In the genomic region with DNA sequence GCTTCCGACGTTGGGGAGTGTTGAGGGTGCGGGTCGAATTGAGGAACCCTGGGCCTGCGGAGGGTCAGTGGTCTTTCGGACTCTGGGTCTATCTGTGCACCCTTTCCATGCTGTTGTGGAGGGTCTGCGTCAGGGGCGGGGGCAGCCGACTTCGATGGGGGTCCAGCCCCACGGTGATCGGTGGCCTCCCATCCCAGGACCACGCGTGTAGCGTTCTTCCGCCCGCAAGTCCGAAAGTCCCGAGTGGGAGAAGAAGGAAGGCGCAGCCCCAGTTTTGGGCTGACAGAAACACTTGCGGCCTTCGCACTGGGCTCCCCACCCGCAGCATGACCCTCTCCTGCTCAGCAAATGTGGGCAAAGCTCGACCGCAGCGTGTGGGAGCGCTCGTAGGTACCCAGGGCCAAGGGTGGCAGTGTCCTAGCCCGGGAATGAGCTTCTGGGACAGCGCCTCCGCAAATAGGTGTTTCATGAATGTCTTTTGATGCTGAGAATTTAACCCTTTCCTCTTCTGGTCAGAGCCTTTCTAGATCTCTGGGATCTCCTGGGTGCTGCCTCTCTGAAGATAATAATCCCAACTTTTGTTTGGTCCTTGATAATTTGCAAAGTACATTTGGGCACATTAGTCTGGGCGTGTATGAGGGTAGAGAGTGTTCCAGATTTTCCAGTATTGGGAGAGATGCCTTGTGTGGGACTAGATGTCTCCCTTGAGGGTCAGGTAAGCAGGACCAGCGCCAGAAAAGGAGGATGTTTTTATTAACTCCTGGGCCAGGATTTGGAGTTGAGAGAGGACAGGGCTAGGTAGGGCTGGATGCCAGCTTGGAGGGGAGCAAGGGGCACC, we compare ENCODE assay signal across 12 cellular contexts. TPM values are rescaled to one million over a fixed set of nuclear protein-coding genes. Genes with fewer than 3 reads are reported as not detected.
A peak's percentile ranks its signal among the peaks of the same experiment; 100 is the strongest.
DNase-seq lines count a peak whose midpoint lies in the region; ATAC-seq and TF ChIP-seq lines count a peak whose summit lies in the region.
"Had no signal": no experiment of that assay in that cellular context is flagged by ENCODE, and none has a peak within 500 bp of the region (broad histone marks: within the 10 kb centered on the region; RNA-seq: fewer than 3 reads in every experiment).

No MANE protein-coding gene starts in this region.

- H3K4me1 ChIP-seq in A673 (ENCODE audit: insufficient read depth, low read length, poor library complexity, severe bottlenecking) (peaks cover 52% of the 10 kb centered on the region), adipocyte (ENCODE audit: control insufficient read depth, insufficient read depth, low read length) (peaks cover 21% of the 10 kb centered on the region), mesodermal cell (ENCODE audit: control insufficient read depth, insufficient read depth, low read length, poor library complexity, severe bottlenecking) (peaks cover 33% of the 10 kb centered on the region)

- no peak overlapping the region for H3K9ac ChIP-seq in adipocyte (ENCODE audit: low read length)

- H3K9me3 ChIP-seq in A673 (ENCODE audit: low read depth, low read length, poor library complexity, severe bottlenecking), result no peaks in the 10 kb centered on the region
- no peaks in the 10 kb centered on the region for H3K9me3 ChIP-seq in adipocyte (ENCODE audit: control insufficient read depth, low read length)
- H3K9me3 ChIP-seq in mesodermal cell (ENCODE audit: control insufficient read depth, low read length), result no peaks in the 10 kb centered on the region

- CTCF ChIA-PET in A673 (lab: Charles Lee) (no interaction called here), HEK293T (lab: Yijun Ruan, JAX) (no interaction called here)

- no TSS peak for BruUV-seq in A673 (replicated peaks; lab: Mats Ljungman, UMichigan)

- peaks cover 66% of the 10 kb centered on the region for H3K27me3 ChIP-seq in A673 (replicated peaks; ENCODE audit: insufficient read depth, low read depth, low read length, poor library complexity)
- H3K27me3 ChIP-seq in H7 (ENCODE audit: control insufficient read depth, insufficient read depth, low read length), result peaks cover 99% of the 10 kb centered on the region
- peaks cover 68% of the 10 kb centered on the region for H3K27me3 ChIP-seq in adipocyte (replicated peaks; ENCODE audit: control insufficient read depth, insufficient read depth, low read length)

- ATAC-seq in HG03571 (IDR thresholded peaks at IDR 0.05; ENCODE audit: unreplicated experiment) (no peak), GM19455 (IDR thresholded peaks at IDR 0.05; ENCODE audit: unreplicated experiment) (no peak)

- peak overlapping the region; percentile 23 for H3K4me3 ChIP-seq in A673 (ENCODE audit: low read depth, low read length, poor library complexity, severe bottlenecking)
- H3K4me3 ChIP-seq in H7 (ENCODE audit: insufficient read depth, low read depth, low read length), result peak overlapping the region; percentile 41; the same call in 1 of the 2 replicates
- H3K4me3 ChIP-seq in adipocyte (ENCODE audit: low read length), result peak overlapping the region; percentile 52
- peak overlapping the region; percentile 38 for H3K4me3 ChIP-seq in mesodermal cell (ENCODE audit: extremely low read depth, insufficient read depth, low read length, poor library complexity, severe bottlenecking)

- DNase-seq in A673 (ENCODE audit: low spot score) (no peak), H7 (peak; percentile 72), adipocyte (ENCODE audit: low read depth) (no peak), amniotic stem cell (lab: John Stamatoyannopoulos, UW) (no peak), HEK293T (ENCODE audit: extremely low spot score) (no peak)
- DNase-seq: activated CD8-positive, alpha-beta memory T cell treated with anti-CD3 and anti-CD28 coated beads, Interleukin-2, amount 10 ng/mL, durations not matched to agents 7 days and 5 days; NCI-H226 had no signal

- POLR2A ChIA-PET in A673 (lab: Charles Lee; ENCODE audit: low non-redundant PET) (interaction anchor here (0.5 kb wide), 1 partner anchor 46 kb away, joined by 3 read pairs; no protein-coding TSS in a partner anchor), HEK293T (lab: Yijun Ruan, JAX) (interaction anchor here (1.9 to 2.6 kb wide), 2 partner anchors 27 to 30 kb away, joined by 7 to 22 read pairs; partner anchors contain the start of gene CHAC1)

- intact Hi-C loops in A673 (cut with micrococcal nuclease; ENCODE audit: unreplicated experiment), result no loop called here

- H3K36me3 ChIP-seq in A673 (ENCODE audit: insufficient read depth, low read length, poor library complexity, severe bottlenecking) (no peaks in the 10 kb centered on the region), H7 (replicated peaks; ENCODE audit: control insufficient read depth, insufficient read depth, low read length) (no peaks in the 10 kb centered on the region), adipocyte (ENCODE audit: control insufficient read depth, insufficient read depth, low read length, severe bottlenecking) (no peaks in the 10 kb centered on the region), mesodermal cell (ENCODE audit: control insufficient read depth, insufficient read depth, low read length) (peaks cover 5% of the 10 kb centered on the region)
- H3K36me3 ChIP-seq: cardiac muscle cell had no signal

- no peak overlapping the region for H3K27ac ChIP-seq in A673 (ENCODE audit: low read depth, low read length, poor library complexity, severe bottlenecking)
- H3K27ac ChIP-seq in mesodermal cell (ENCODE audit: low read depth, low read length, severe bottlenecking), result no peak overlapping the region
- H3K27ac ChIP-seq: cardiac muscle cell had no signal

- TF ChIP-seq CTCF in A673 (conservative IDR thresholded peaks at IDR 0.05; ENCODE audit: low read depth, low read length), result no peak

- 9 to 11% methylated on average over 30 to 31 of the region's 33 CpGs for WGBS in mesodermal cell (ENCODE audit: insufficient coverage in 2 of 2), 2 experiments

TF ChIP-seq in HEK293T, 16 proteins besides CTCF, POLR2A, EP300 and RAD21:
- no peak for TF ChIP-seq TARDBP (IDR thresholded peaks at IDR 0.05)
- no peak for TF ChIP-seq L3MBTL2 (conservative IDR thresholded peaks at IDR 0.05)
- TF ChIP-seq SP1 (IDR thresholded peaks at IDR 0.05), result no peak
- TF ChIP-seq SUZ12 (IDR thresholded peaks at IDR 0.05), result no peak
- no peak for TF ChIP-seq FOXK2 (IDR thresholded peaks at IDR 0.05)
- TF ChIP-seq CTBP1 (IDR thresholded peaks at IDR 0.05; ENCODE audit: borderline replicate concordance), result no peak
- no peak for TF ChIP-seq BHLHE40 (IDR thresholded peaks at IDR 0.05; ENCODE audit: borderline replicate concordance)
- no peak for TF ChIP-seq LEF1 (IDR thresholded peaks at IDR 0.05; ENCODE audit: borderline replicate concordance)
- TF ChIP-seq ELF4 (IDR thresholded peaks at IDR 0.05), result no peak
- TF ChIP-seq ARNT (IDR thresholded peaks at IDR 0.05), result no peak
- TF ChIP-seq NFRKB (IDR thresholded peaks at IDR 0.05), result no peak
- TF ChIP-seq FOXA1 (IDR thresholded peaks at IDR 0.05), result no peak
- no peak for TF ChIP-seq FOXM1 (IDR thresholded peaks at IDR 0.05; ENCODE audit: borderline replicate concordance)
- no peak for TF ChIP-seq HDGF (IDR thresholded peaks at IDR 0.05; ENCODE audit: borderline replicate concordance)
- TF ChIP-seq, protein P1, sequence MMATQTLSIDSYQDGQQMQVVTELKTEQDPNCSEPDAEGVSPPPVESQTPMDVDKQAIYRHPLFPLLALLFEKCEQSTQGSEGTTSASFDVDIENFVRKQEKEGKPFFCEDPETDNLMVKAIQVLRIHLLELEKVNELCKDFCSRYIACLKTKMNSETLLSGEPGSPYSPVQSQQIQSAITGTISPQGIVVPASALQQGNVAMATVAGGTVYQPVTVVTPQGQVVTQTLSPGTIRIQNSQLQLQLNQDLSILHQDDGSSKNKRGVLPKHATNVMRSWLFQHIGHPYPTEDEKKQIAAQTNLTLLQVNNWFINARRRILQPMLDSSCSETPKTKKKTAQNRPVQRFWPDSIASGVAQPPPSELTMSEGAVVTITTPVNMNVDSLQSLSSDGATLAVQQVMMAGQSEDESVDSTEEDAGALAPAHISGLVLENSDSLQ (IDR thresholded peaks at IDR 0.05), result no peak

RNA-seq across cellular contexts. Expression of gene DLL4, which starts 2.3 kb away (rescaled TPM):
- 0.11 and 0.15 TPM in 2 replicates for total RNA-seq in A673 (2021)
- 0.26 TPM in 1 of 2 replicates, not detected in the other for total RNA-seq in H7 (2014; rRNA removed; shearing (Covaris generic))
- 51.5 TPM for polyA plus RNA-seq in mesodermal cell (2013, experiment 1 of 2)
- 31.4 TPM for polyA plus RNA-seq in mesodermal cell (2013, experiment 2 of 2)
- total RNA-seq: mononuclear cell had no signal
- polyA plus RNA-seq: cardiac muscle cell had no signal

RNA-seq across cellular contexts. Expression of gene CHAC1, which starts 26.4 kb away (rescaled TPM):
- total RNA-seq in A673 (2021), result 11.6 and 26.8 TPM in 2 replicates
- 30.1 and 39.7 TPM in 2 replicates for total RNA-seq in H7 (2014; rRNA removed; shearing (Covaris generic))
- polyA plus RNA-seq in mesodermal cell (2013, experiment 1 of 2), result 18.9 TPM
- 18.7 TPM for polyA plus RNA-seq in mesodermal cell (2013, experiment 2 of 2)

RNA-seq across cellular contexts. Expression of gene VPS18, which starts 32.6 kb away (rescaled TPM):
- total RNA-seq in A673 (2021), result 21.9 and 23.8 TPM in 2 replicates
- 33.3 and 39.5 TPM in 2 replicates for total RNA-seq in H7 (2014; rRNA removed; shearing (Covaris generic))
- polyA plus RNA-seq in mesodermal cell (2013, experiment 1 of 2), result 15.4 TPM
- polyA plus RNA-seq in mesodermal cell (2013, experiment 2 of 2), result 14.4 TPM

RNA-seq across cellular contexts. Expression of gene RHOV, which starts 52.8 kb away (rescaled TPM):
- total RNA-seq in A673 (2021), result 1.6 TPM in 2 replicates
- total RNA-seq in H7 (2014; rRNA removed; shearing (Covaris generic)), result 2.0 and 2.1 TPM in 2 replicates
- not detected for polyA plus RNA-seq in mesodermal cell (2013, experiment 1 of 2)
- not detected for polyA plus RNA-seq in mesodermal cell (2013, experiment 2 of 2)
- total RNA-seq: activated CD8-positive, alpha-beta memory T cell treated with anti-CD3 and anti-CD28 coated beads, Interleukin-2, amount 10 ng/mL, durations not matched to agents 7 days and 5 days; mononuclear cell had no signal
